In genomic region chr16:10511829-10512228, GRCh38 we compare ENCODE assay signal across 27 cellular contexts.
DNase-seq lines count a peak whose midpoint lies in the region; ATAC-seq, FAIRE-seq and TF ChIP-seq lines count a peak whose summit lies in the region.
"Had no signal": no experiment of that assay in that cellular context is flagged by ENCODE, and none has a peak within 500 bp of the region (broad histone marks: within the 10 kb centered on the region; RNA-seq: fewer than 3 reads in every experiment).

No MANE protein-coding gene starts in this region.

- no peaks in the 10 kb centered on the region for H3K9me3 Mint-ChIP-seq in stimulated activated naive CD8-positive, alpha-beta T cell treated with anti-CD3 and anti-CD28 coated beads, Interleukin-15, amount 100 ng/mL, for 72 hours
- H3K9me3 Mint-ChIP-seq: activated naive CD4-positive, alpha-beta T cell treated with anti-CD3 and anti-CD28 coated beads, Interleukin-2, amount 50 U/mL, for 24 hours; nephron; T-helper 1 cell treated with Interleukin-12 subunit alpha and Interleukin-12 subunit beta and Interleukin-4 antibody, amounts not matched to agents 30 μg/mL and 1 μg/mL, for 36 hours had no signal

- no peak overlapping the region for H3K27ac Mint-ChIP-seq in stimulated activated naive CD8-positive, alpha-beta T cell treated with anti-CD3 and anti-CD28 coated beads, Interleukin-15, amount 100 ng/mL, for 72 hours
- H3K27ac Mint-ChIP-seq: activated naive CD4-positive, alpha-beta T cell treated with anti-CD3 and anti-CD28 coated beads, Interleukin-2, amount 50 U/mL, for 24 hours; H9; nephron; T-helper 1 cell treated with Interleukin-12 subunit alpha and Interleukin-12 subunit beta and Interleukin-4 antibody, amounts not matched to agents 30 μg/mL and 1 μg/mL, for 36 hours had no signal

- no peak for DNase-seq in activated CD4-positive, CD25-positive, alpha-beta regulatory T cell (lab: John Stamatoyannopoulos, UW)
- peak; percentile 8 to 10 for DNase-seq in stimulated activated CD4-positive, alpha-beta T cell treated with anti-CD3 and anti-CD28 coated beads, Interleukin-15, amount 100 ng/mL, for 48 hours (ENCODE audit: low read depth in 2 of 2)
- no peak for DNase-seq in stimulated activated CD4-positive, alpha-beta T cell treated with anti-CD3 and anti-CD28 coated beads, Interleukin-4, amount 100 ng/mL, for 4 hours
- DNase-seq in bronchial epithelial cell (ENCODE audit: low read depth) (peak; percentile 38), suprapubic skin (ENCODE audit: low spot score in 2 of 2) (no peak), COR-L47 (lab: John Stamatoyannopoulos, UW) (no peak)
- DNase-seq in stimulated activated naive CD8-positive, alpha-beta T cell treated with anti-CD3 and anti-CD28 coated beads, Interleukin-15, amount 100 ng/mL, for 72 hours = no peak
- DNase-seq: 8988T, AML-193, body of pancreas, DMS79 treated with DMSO at 0.1 percent for 48 hours, glutamatergic neuron, H9, left colon, midbrain, NCI-H1048, NCI-H187 treated with DMSO at 0.1 percent for 48 hours, NCI-H226, NCI-H774, OCI-M1, pancreas, right cardiac atrium, WERI-Rb-1 had no signal

- no peaks in the 10 kb centered on the region for H3K9me3 ChIP-seq in suprapubic skin
- H3K9me3 ChIP-seq: body of pancreas, pancreas had no signal

- H3K4me3 Mint-ChIP-seq in stimulated activated naive CD8-positive, alpha-beta T cell treated with anti-CD3 and anti-CD28 coated beads, Interleukin-15, amount 100 ng/mL, for 72 hours = no peak overlapping the region
- H3K4me3 Mint-ChIP-seq: activated naive CD4-positive, alpha-beta T cell treated with anti-CD3 and anti-CD28 coated beads, Interleukin-2, amount 50 U/mL, for 24 hours; H9; nephron; T-helper 1 cell treated with Interleukin-12 subunit alpha and Interleukin-12 subunit beta and Interleukin-4 antibody, amounts not matched to agents 30 μg/mL and 1 μg/mL, for 36 hours had no signal

- peaks cover 14% of the 10 kb centered on the region for H3K4me1 ChIP-seq in suprapubic skin

- H3K27me3 Mint-ChIP-seq in stimulated activated naive CD8-positive, alpha-beta T cell treated with anti-CD3 and anti-CD28 coated beads, Interleukin-15, amount 100 ng/mL, for 72 hours = no peaks in the 10 kb centered on the region
- H3K27me3 Mint-ChIP-seq: activated naive CD4-positive, alpha-beta T cell treated with anti-CD3 and anti-CD28 coated beads, Interleukin-2, amount 50 U/mL, for 24 hours had no signal

- ATAC-seq in activated CD4-positive, CD25-positive, alpha-beta regulatory T cell treated with anti-CD3 and anti-CD28 coated beads, Interleukin-2, amount 50 U/mL, for 24 hours = peak; percentile 81 to 82
- ATAC-seq in stimulated activated naive CD8-positive, alpha-beta T cell treated with anti-CD3 and anti-CD28 coated beads, Interleukin-15, amount 100 ng/mL, for 72 hours = peak; percentile 77
- ATAC-seq: body of pancreas, left colon, pancreas, right cardiac atrium had no signal

- no peak for FAIRE-seq in bronchial epithelial cell (lab: Jason Lieb, UNC)
- FAIRE-seq: pancreas had no signal

- H3K4me3 ChIP-seq in bronchial epithelial cell (ENCODE audit: low read depth, low read length) (no peak overlapping the region), suprapubic skin (no peak overlapping the region)
- H3K4me3 ChIP-seq: body of pancreas, pancreas had no signal

- no peak for TF ChIP-seq EP300 in suprapubic skin (IDR thresholded peaks at IDR 0.05)

- TF ChIP-seq CTCF in bronchial epithelial cell (IDR thresholded peaks at IDR 0.05; ENCODE audit: insufficient read depth, low read length, severe bottlenecking) = no peak
- no peak for TF ChIP-seq CTCF in suprapubic skin (IDR thresholded peaks at IDR 0.05)

- no peaks in the 10 kb centered on the region for H3K36me3 ChIP-seq in bronchial epithelial cell (ENCODE audit: control insufficient read depth, insufficient read depth, low read length)
- H3K36me3 ChIP-seq in suprapubic skin = peaks cover 12% of the 10 kb centered on the region
- H3K36me3 ChIP-seq: pancreas, WERI-Rb-1 had no signal

- WGBS in suprapubic skin = 89% methylated on average over 1 of the region's 1 CpG

- H3K27ac ChIP-seq in suprapubic skin = no peak overlapping the region
- H3K27ac ChIP-seq: body of pancreas, pancreas, WERI-Rb-1 had no signal

- no peak for TF ChIP-seq POLR2A in suprapubic skin (IDR thresholded peaks at IDR 0.05)

- H3K27me3 ChIP-seq in bronchial epithelial cell (ENCODE audit: control insufficient read depth, insufficient read depth, low read length) (no peaks in the 10 kb centered on the region), suprapubic skin (no peaks in the 10 kb centered on the region)
- H3K27me3 ChIP-seq: body of pancreas, pancreas had no signal

- no peaks in the 10 kb centered on the region for H3K4me1 Mint-ChIP-seq in stimulated activated naive CD8-positive, alpha-beta T cell treated with anti-CD3 and anti-CD28 coated beads, Interleukin-15, amount 100 ng/mL, for 72 hours
- H3K4me1 Mint-ChIP-seq: nephron had no signal

Comparison
In these comparisons a context has a peak if more than half of its experiments do, and no peak if none do; other contexts are left out.
1. DNase-seq: peak in stimulated activated CD4-positive, alpha-beta T cell treated with anti-CD3 and anti-CD28 coated beads, Interleukin-15, amount 100 ng/mL, for 48 hours (2 of 2) and bronchial epithelial cell (single experiment); none in activated CD4-positive, CD25-positive, alpha-beta regulatory T cell (0 of 4), stimulated activated CD4-positive, alpha-beta T cell treated with anti-CD3 and anti-CD28 coated beads, Interleukin-4, amount 100 ng/mL, for 4 hours (0 of 2), stimulated activated naive CD8-positive, alpha-beta T cell treated with anti-CD3 and anti-CD28 coated beads, Interleukin-15, amount 100 ng/mL, for 72 hours (0 of 2), suprapubic skin (0 of 2) and COR-L47 (single experiment).